12 cellular contexts compared by ENCODE assay signal in the genomic region with DNA sequence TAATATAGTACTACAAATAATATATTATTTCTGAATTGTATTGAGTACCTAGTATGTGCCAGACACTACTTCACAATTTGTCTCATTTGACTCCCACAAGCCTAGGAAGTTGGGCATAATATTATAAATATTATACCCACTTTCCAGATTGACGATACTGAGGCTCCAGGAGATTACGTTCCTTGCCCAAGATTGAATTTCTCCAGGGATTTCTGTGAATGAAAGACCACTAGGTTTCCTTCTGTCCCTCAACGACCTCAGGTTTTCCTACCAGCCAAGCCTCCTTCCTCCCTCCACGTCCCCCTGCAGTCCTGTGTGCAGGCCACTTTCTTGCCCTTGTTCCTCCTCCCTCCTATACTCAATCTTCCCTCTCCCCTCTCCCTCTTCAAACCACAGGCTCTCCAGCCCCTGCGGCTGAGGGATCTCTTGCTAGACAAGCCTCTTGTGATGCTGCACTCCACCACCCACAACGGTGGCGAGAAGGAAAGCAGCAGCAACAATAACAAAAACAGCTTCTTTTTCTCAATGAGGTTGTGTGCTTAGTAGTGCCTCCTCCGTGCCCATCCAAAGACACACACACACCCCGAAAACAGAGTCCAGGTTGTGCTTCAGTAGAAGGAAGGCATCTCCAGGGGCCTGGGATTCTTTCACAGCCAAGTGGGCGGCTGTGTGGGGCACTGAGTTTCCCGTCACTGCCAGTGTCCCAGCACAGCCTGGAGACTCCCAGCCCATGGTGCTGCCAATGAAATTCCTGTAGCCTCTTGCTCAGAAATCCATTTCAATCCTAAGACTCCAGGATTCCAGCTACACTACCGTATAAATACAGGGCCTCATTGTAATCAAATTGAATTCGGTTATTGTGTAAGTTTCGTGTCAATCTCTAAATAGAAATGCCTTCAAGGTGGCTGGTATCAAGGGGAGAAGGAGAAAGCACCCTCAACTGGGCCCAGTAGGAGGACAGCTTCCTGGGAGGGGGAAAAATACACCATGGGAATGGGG.
DNase-seq lines count a peak whose midpoint lies in the region; ATAC-seq and TF ChIP-seq lines count a peak whose summit lies in the region.
"Had no signal": no experiment of that assay in that cellular context is flagged by ENCODE, and none has a peak within 500 bp of the region (broad histone marks: within the 10 kb centered on the region; RNA-seq: fewer than 3 reads in every experiment).

No MANE protein-coding gene starts in this region.

- H3K9me3 ChIP-seq in thoracic aorta, result no peaks in the 10 kb centered on the region
- H3K9me3 ChIP-seq in PC-3 (ENCODE audit: low read length), result no peaks in the 10 kb centered on the region
- H3K9me3 ChIP-seq: heart right ventricle had no signal

- H3K4me3 ChIP-seq in thoracic aorta (no peak overlapping the region), PC-3 (ENCODE audit: low read length) (no peak overlapping the region)

- peak overlapping the region in 3 of 4 donors; percentile 19 to 80 (median 54) for H3K4me3 Mint-ChIP-seq in IgD-negative memory B cell
- peak overlapping the region; percentile 4 to 67 (median 56) for H3K4me3 Mint-ChIP-seq in brain
- peak overlapping the region; percentile 16 to 76 (median 66) for H3K4me3 Mint-ChIP-seq in naive B cell

- no TSS peak for BruUV-seq in PC-3 (replicated peaks; lab: Mats Ljungman, UMichigan)

- POLR2A ChIA-PET in PC-3 (lab: Charles Lee; ENCODE audit: unreplicated experiment), result no interaction called here

- H3K27ac ChIP-seq in thoracic aorta, result peak overlapping the region; percentile 73 to 83
- no peak overlapping the region for H3K27ac ChIP-seq in PC-3 (ENCODE audit: low read length)

- peak overlapping the region in 1 of 3 donors; percentile 91 for H3K27ac Mint-ChIP-seq in IgD-negative memory B cell
- H3K27ac Mint-ChIP-seq in brain, result peak overlapping the region in 3 of 5 experiments; percentile 38 to 82 (median 42)
- H3K27ac Mint-ChIP-seq in naive B cell, result peak overlapping the region in 3 of 6 donors; percentile 7 to 76 (median 48)

- H3K36me3 ChIP-seq in thoracic aorta (no peaks in the 10 kb centered on the region), PC-3 (ENCODE audit: low read depth, low read length) (no peaks in the 10 kb centered on the region)
- H3K36me3 ChIP-seq: heart right ventricle had no signal

- H3K27me3 ChIP-seq in thoracic aorta (replicated peaks; ENCODE audit: insufficient read depth) (no peaks in the 10 kb centered on the region), PC-3 (ENCODE audit: low read length) (no peaks in the 10 kb centered on the region)

- no peak overlapping the region for H2AFZ ChIP-seq in PC-3 (ENCODE audit: low read length)

- peaks cover 12 to 37% of the 10 kb centered on the region in 2 donors for H3K4me1 ChIP-seq in thoracic aorta (ENCODE audit: control insufficient read depth in 1 of 2, low read depth in 2 of 2)
- peaks cover 23% of the 10 kb centered on the region; the same call in 1 of the 2 replicates for H3K4me1 ChIP-seq in PC-3 (ENCODE audit: insufficient read depth, low read length)

- CTCF ChIA-PET in PC-3 (lab: Charles Lee), result no interaction called here

- peaks cover 6 to 10% (median 8%) of the 10 kb centered on the region in 3 donors for H3K4me1 Mint-ChIP-seq in IgD-negative memory B cell
- H3K4me1 Mint-ChIP-seq in brain, result peaks cover 23% of the 10 kb centered on the region
- peaks cover 16 to 19% (median 18%) of the 10 kb centered on the region in 3 donors for H3K4me1 Mint-ChIP-seq in naive B cell

- no peaks in the 10 kb centered on the region for H3K79me2 ChIP-seq in PC-3 (ENCODE audit: low read length)

- H3K4me2 ChIP-seq in PC-3 (ENCODE audit: low read length), result no peak overlapping the region

- DNase-seq in naive B cell, result no peak
- DNase-seq in thoracic aorta (ENCODE audit: low spot score), result no peak
- DNase-seq in PC-3, result no peak
- DNase-seq in H4 (ENCODE audit: low spot score), result no peak
- no peak for DNase-seq in stimulated activated CD4-positive, alpha-beta T cell treated with anti-CD3 and anti-CD28 coated beads, Interleukin-2, amount 100 ng/mL, for 24 hours
- DNase-seq: activated CD4-positive, alpha-beta T cell treated with anti-CD3 and anti-CD28 coated beads, Interleukin-2, amount 50 U/mL, for 1 hour; DMS79; NCI-H1436 treated with DMSO at 0.1 percent for 48 hours; retina had no signal

- H3K9me3 Mint-ChIP-seq in IgD-negative memory B cell (no peaks in the 10 kb centered on the region), brain (peaks cover 0 to 3% (median 0%) of the 10 kb centered on the region in 5 experiments), naive B cell (no peaks in the 10 kb centered on the region)

- no peaks in the 10 kb centered on the region for H4K20me1 ChIP-seq in PC-3 (ENCODE audit: low read length)

- no peak for ATAC-seq in naive B cell (ENCODE audit: low read depth in 2 of 2)
- ATAC-seq in thoracic aorta (ENCODE audit: insufficient number of reproducible peaks, low FRiP score, low read depth), result no peak
- ATAC-seq in PC-3, result no peak

- H3K27me3 Mint-ChIP-seq in IgD-negative memory B cell, result peaks cover 2% of the 10 kb centered on the region
- peaks cover 51% of the 10 kb centered on the region for H3K27me3 Mint-ChIP-seq in brain
- peaks cover 0 to 6% (median 3%) of the 10 kb centered on the region in 3 donors for H3K27me3 Mint-ChIP-seq in naive B cell

- TF ChIP-seq CTCF in brain (conservative IDR thresholded peaks at IDR 0.05), result no peak
- TF ChIP-seq CTCF in thoracic aorta (IDR thresholded peaks at IDR 0.05), result no peak
- TF ChIP-seq CTCF in PC-3 (conservative IDR thresholded peaks at IDR 0.05; ENCODE audit: low read depth, low read length), result no peak

- H3K36me3 Mint-ChIP-seq in IgD-negative memory B cell (no peaks in the 10 kb centered on the region), brain (no peaks in the 10 kb centered on the region), naive B cell (no peaks in the 10 kb centered on the region)

- no peaks in the 10 kb centered on the region for H3F3A ChIP-seq in PC-3 (ENCODE audit: low read length, unreplicated experiment)

- intact Hi-C loops in PC-3 (cut with micrococcal nuclease), result no loop called here

- no peaks in the 10 kb centered on the region for H3K9me2 ChIP-seq in PC-3 (replicated peaks; ENCODE audit: low read length)

- no peak overlapping the region for H3K9ac ChIP-seq in PC-3 (ENCODE audit: low read length)
